ENCODE assay signal across 20 cellular contexts in the genomic region with DNA sequence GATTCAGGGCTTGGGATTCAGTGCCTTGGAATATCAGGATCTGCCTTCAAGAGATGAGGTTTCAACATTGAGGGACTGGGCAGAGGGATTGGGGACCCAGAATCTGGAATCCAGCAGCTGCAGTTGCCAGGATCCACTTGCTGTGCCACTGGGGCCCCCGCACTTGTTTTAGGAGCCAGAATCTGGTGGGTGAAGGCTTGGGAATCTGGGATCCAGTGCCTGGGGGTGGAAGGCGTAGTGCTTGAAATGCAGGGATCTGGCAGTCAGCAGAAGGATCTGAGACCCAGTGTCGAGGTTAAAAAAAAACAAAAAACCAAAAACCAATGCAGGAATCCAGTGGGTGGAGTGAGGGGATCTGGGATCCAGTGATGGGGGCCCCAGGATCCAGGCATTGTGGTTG. TPM values are rescaled to one million over a fixed set of nuclear protein-coding genes. Genes with fewer than 3 reads are reported as not detected.
A peak's percentile ranks its signal among the peaks of the same experiment; 100 is the strongest.
DNase-seq lines count a peak whose midpoint lies in the region; ATAC-seq and TF ChIP-seq lines count a peak whose summit lies in the region.
"Had no signal": no experiment of that assay in that cellular context is flagged by ENCODE, and none has a peak within 500 bp of the region (broad histone marks: within the 10 kb centered on the region; RNA-seq: fewer than 3 reads in every experiment).

No MANE protein-coding gene starts in this region.

- no peak overlapping the region for H3K4ac ChIP-seq in mesenchymal stem cell (ENCODE audit: low read depth in 1 of 2, low read length in 2 of 2)

- H4K20me1 ChIP-seq in osteoblast (ENCODE audit: insufficient read depth, low read length) = no peaks in the 10 kb centered on the region

- H3K27me3 ChIP-seq in osteoblast (ENCODE audit: insufficient read depth, low read length) = no peaks in the 10 kb centered on the region
- H3K27me3 ChIP-seq in foreskin keratinocyte = no peaks in the 10 kb centered on the region
- no peaks in the 10 kb centered on the region for H3K27me3 ChIP-seq in mesenchymal stem cell (ENCODE audit: control insufficient read depth in 1 of 2, insufficient read depth in 1 of 2, low read length in 2 of 2)

- H2AK5ac ChIP-seq in mesenchymal stem cell (ENCODE audit: low read length, severe bottlenecking) = no peak overlapping the region

- DNase-seq in endothelial cell (ENCODE audit: low spot score) = no peak
- peak; percentile 18 for DNase-seq in osteoblast (ENCODE audit: insufficient read length, low spot score, missing footprints)
- no peak for DNase-seq in foreskin keratinocyte
- DNase-seq in mesenchymal stem cell = no peak
- DNase-seq: C1 segment of cervical spinal cord, Calu3, COR-L47, DMS53, DMS79 treated with DMSO at 0.1 percent for 48 hours, GF-D8, GOT3, HCEC 1CT had no signal

- no peak overlapping the region for H3K18ac ChIP-seq in mesenchymal stem cell (ENCODE audit: low read depth in 1 of 2, low read length in 2 of 2)

- no peak overlapping the region for H3K4me2 ChIP-seq in osteoblast (ENCODE audit: insufficient read depth, low read length)
- H3K4me2 ChIP-seq in mesenchymal stem cell (ENCODE audit: low read length, poor library complexity, severe bottlenecking) = no peak overlapping the region

- no peak overlapping the region for H2BK120ac ChIP-seq in mesenchymal stem cell (ENCODE audit: low read depth, low read length)

- no peak overlapping the region for H2BK12ac ChIP-seq in mesenchymal stem cell (ENCODE audit: low read length in 2 of 2)

- H2BK15ac ChIP-seq in mesenchymal stem cell (ENCODE audit: low read depth, poor library complexity, severe bottlenecking) = no peak overlapping the region

- H3K4me1 Mint-ChIP-seq in activated T-helper 17 cell treated with anti-CD3 and anti-CD28 coated beads, Interleukin-2, amount 50 U/mL, for 72 hours = no peaks in the 10 kb centered on the region
- no peaks in the 10 kb centered on the region for H3K4me1 Mint-ChIP-seq in endothelial cell (ENCODE audit: unreplicated experiment)
- H3K4me1 Mint-ChIP-seq: CD4-positive, alpha-beta memory T cell had no signal

- 95% methylated on average over 3 of the region's 3 CpGs for WGBS in mesenchymal stem cell

- peak overlapping the region; percentile 25 for H3K27ac Mint-ChIP-seq in activated T-helper 17 cell treated with anti-CD3 and anti-CD28 coated beads, Interleukin-2, amount 50 U/mL, for 72 hours
- no peak overlapping the region for H3K27ac Mint-ChIP-seq in endothelial cell (ENCODE audit: unreplicated experiment)

- ATAC-seq in activated T-helper 17 cell treated with anti-CD3 and anti-CD28 coated beads, Interleukin-2, amount 50 U/mL, for 72 hours (replicated peaks) = no peak
- ATAC-seq in foreskin keratinocyte (no peak), GM18861 (IDR thresholded peaks at IDR 0.05; ENCODE audit: unreplicated experiment) (no peak)

- no peak overlapping the region for H4K8ac ChIP-seq in mesenchymal stem cell (ENCODE audit: low read length)

- H2AFZ ChIP-seq in osteoblast (ENCODE audit: low read length) = no peak overlapping the region
- no peak overlapping the region for H2AFZ ChIP-seq in mesenchymal stem cell (ENCODE audit: low read depth, low read length)

- H3K36me3 Mint-ChIP-seq in activated T-helper 17 cell treated with anti-CD3 and anti-CD28 coated beads, Interleukin-2, amount 50 U/mL, for 72 hours (ENCODE audit: low read depth) = no peaks in the 10 kb centered on the region
- no peaks in the 10 kb centered on the region for H3K36me3 Mint-ChIP-seq in endothelial cell (ENCODE audit: low read depth, unreplicated experiment)

- H4K91ac ChIP-seq in mesenchymal stem cell (ENCODE audit: low read length) = no peak overlapping the region

- no peak for TF ChIP-seq CTCF in endothelial cell (IDR thresholded peaks at IDR 0.05; ENCODE audit: unreplicated experiment)
- TF ChIP-seq CTCF in osteoblast (IDR thresholded peaks at IDR 0.05; ENCODE audit: extremely low read depth, low read depth, low read length) = no peak
- no peak for TF ChIP-seq CTCF in foreskin keratinocyte (conservative IDR thresholded peaks at IDR 0.05)

- H3K4me3 ChIP-seq in osteoblast (ENCODE audit: insufficient read depth, low read length) (no peak overlapping the region), mesenchymal stem cell (ENCODE audit: insufficient read depth in 1 of 2, low read depth in 1 of 2, low read length in 2 of 2) (no peak overlapping the region)

- no peak overlapping the region for H3K23ac ChIP-seq in mesenchymal stem cell (ENCODE audit: low read length in 2 of 2)

- H3K79me2 ChIP-seq in osteoblast (ENCODE audit: insufficient read depth, low read length) = no peaks in the 10 kb centered on the region

- H3K4me3 Mint-ChIP-seq in activated T-helper 17 cell treated with anti-CD3 and anti-CD28 coated beads, Interleukin-2, amount 50 U/mL, for 72 hours = no peak overlapping the region
- peak overlapping the region; percentile 8 for H3K4me3 Mint-ChIP-seq in endothelial cell (ENCODE audit: unreplicated experiment)
- H3K4me3 Mint-ChIP-seq: CD4-positive, alpha-beta memory T cell had no signal

- H3K27ac ChIP-seq in osteoblast (ENCODE audit: low read depth, low read length) = no peak overlapping the region
- no peak overlapping the region for H3K27ac ChIP-seq in foreskin keratinocyte
- no peak overlapping the region for H3K27ac ChIP-seq in mesenchymal stem cell (ENCODE audit: low read length, poor library complexity, severe bottlenecking)

- H3K9me3 ChIP-seq in osteoblast (ENCODE audit: low read depth, low read length) (no peaks in the 10 kb centered on the region), mesenchymal stem cell (ENCODE audit: control insufficient read depth, low read length) (peaks cover 5% of the 10 kb centered on the region)

- no peaks in the 10 kb centered on the region for H3K27me3 Mint-ChIP-seq in activated T-helper 17 cell treated with anti-CD3 and anti-CD28 coated beads, Interleukin-2, amount 50 U/mL, for 72 hours
- H3K27me3 Mint-ChIP-seq in endothelial cell (ENCODE audit: unreplicated experiment) = peaks cover 1% of the 10 kb centered on the region
- H3K27me3 Mint-ChIP-seq: CD4-positive, alpha-beta memory T cell had no signal

- no peak overlapping the region for H3K9ac ChIP-seq in mesenchymal stem cell (ENCODE audit: low read length)

- H3K79me1 ChIP-seq in mesenchymal stem cell (replicated peaks; ENCODE audit: low read length, poor library complexity, severe bottlenecking) = no peaks in the 10 kb centered on the region

- H3K14ac ChIP-seq in mesenchymal stem cell (ENCODE audit: low read length in 2 of 2) = no peak overlapping the region

- H2BK5ac ChIP-seq in mesenchymal stem cell (ENCODE audit: low read depth, low read length, poor library complexity, severe bottlenecking) = no peak overlapping the region

- H3K9me3 Mint-ChIP-seq in activated T-helper 17 cell treated with anti-CD3 and anti-CD28 coated beads, Interleukin-2, amount 50 U/mL, for 72 hours = no peaks in the 10 kb centered on the region
- H3K9me3 Mint-ChIP-seq in endothelial cell (ENCODE audit: unreplicated experiment) = no peaks in the 10 kb centered on the region
- H3K9me3 Mint-ChIP-seq: CD4-positive, alpha-beta memory T cell had no signal

- H3K36me3 ChIP-seq in osteoblast (ENCODE audit: insufficient read depth, low read length) (no peaks in the 10 kb centered on the region), mesenchymal stem cell (ENCODE audit: control insufficient read depth in 1 of 2, insufficient read depth in 2 of 2, low read depth in 1 of 2, low read length in 2 of 2) (peaks cover 0 to 25% of the 10 kb centered on the region in 2 experiments)

- H3K4me1 ChIP-seq in osteoblast (ENCODE audit: insufficient read depth, low read length) (no peaks in the 10 kb centered on the region), foreskin keratinocyte (no peaks in the 10 kb centered on the region), mesenchymal stem cell (ENCODE audit: control insufficient read depth, insufficient read depth, low read depth, low read length) (no peaks in the 10 kb centered on the region)

RNA-seq across cellular contexts. Expression of a gene that starts 7.3 kb away (rescaled TPM):
- total RNA-seq in activated T-helper 17 cell treated with anti-CD3 and anti-CD28 coated beads, Interleukin-2, amount 50 U/mL, for 72 hours = not detected
- total RNA-seq in endothelial cell (ENCODE audit: unreplicated experiment) (0.23 TPM), osteoblast (not detected in 2 replicates), foreskin keratinocyte (0.14 and 0.20 TPM in 2 replicates)
- polyA plus RNA-seq in foreskin keratinocyte = 0.18 and 0.25 TPM in 2 replicates
- polyA plus RNA-seq in mesenchymal stem cell (2013, experiment 1 of 2) = 0.04 TPM
- 0.11 TPM for polyA plus RNA-seq in mesenchymal stem cell (2013, experiment 2 of 2)
- total RNA-seq: CD4-positive, alpha-beta memory T cell; Daoy had no signal
- polyA plus RNA-seq: CD4-positive, alpha-beta memory T cell had no signal

RNA-seq across cellular contexts. Expression of a gene that starts 16.3 kb away (rescaled TPM):
- 100 to 1,000 TPM; 214 to 354 TPM for total RNA-seq in activated T-helper 17 cell treated with anti-CD3 and anti-CD28 coated beads, Interleukin-2, amount 50 U/mL, for 72 hours
- 290 TPM for total RNA-seq in endothelial cell (ENCODE audit: unreplicated experiment)
- total RNA-seq in osteoblast = 89.9 and 90.5 TPM in 2 replicates
- 195 and 242 TPM in 2 replicates for total RNA-seq in foreskin keratinocyte
- polyA plus RNA-seq in foreskin keratinocyte = 93.2 and 131 TPM in 2 replicates
- 172 TPM for polyA plus RNA-seq in mesenchymal stem cell (2013, experiment 1 of 2)
- 175 TPM for polyA plus RNA-seq in mesenchymal stem cell (2013, experiment 2 of 2)

RNA-seq across cellular contexts. Expression of a gene that starts 18.7 kb away (rescaled TPM):
- total RNA-seq in activated T-helper 17 cell treated with anti-CD3 and anti-CD28 coated beads, Interleukin-2, amount 50 U/mL, for 72 hours = 1 to 10 TPM; 7.8 to 7.9 TPM
- total RNA-seq in endothelial cell (ENCODE audit: unreplicated experiment) = 20.7 TPM
- 22.8 and 23.6 TPM in 2 replicates for total RNA-seq in osteoblast
- total RNA-seq in foreskin keratinocyte = 20.2 and 24.2 TPM in 2 replicates
- polyA plus RNA-seq in foreskin keratinocyte = 19.0 and 22.1 TPM in 2 replicates
- polyA plus RNA-seq in mesenchymal stem cell (2013, experiment 1 of 2) = 60.2 TPM
- polyA plus RNA-seq in mesenchymal stem cell (2013, experiment 2 of 2) = 59.0 TPM

RNA-seq across cellular contexts. Expression of a gene that starts 23.2 kb away (rescaled TPM):
- 1 to 10 TPM in 1 of 2 donors, not detected in 1; 2.2 TPM for total RNA-seq in activated T-helper 17 cell treated with anti-CD3 and anti-CD28 coated beads, Interleukin-2, amount 50 U/mL, for 72 hours
- total RNA-seq in endothelial cell (ENCODE audit: unreplicated experiment) = 0.44 TPM
- total RNA-seq in osteoblast = not detected in 2 replicates
- 14.9 and 15.3 TPM in 2 replicates for total RNA-seq in foreskin keratinocyte
- 16.8 and 17.1 TPM in 2 replicates for polyA plus RNA-seq in foreskin keratinocyte
- not detected for polyA plus RNA-seq in mesenchymal stem cell (2013, experiment 1 of 2)
- not detected for polyA plus RNA-seq in mesenchymal stem cell (2013, experiment 2 of 2)
- total RNA-seq: A172, A673, Daoy, G401 had no signal
- polyA plus RNA-seq: BJ had no signal

RNA-seq across cellular contexts. Expression of a gene that starts 40.7 kb away (rescaled TPM):
- 10 to 100 TPM; 64.3 to 73.2 TPM for total RNA-seq in activated T-helper 17 cell treated with anti-CD3 and anti-CD28 coated beads, Interleukin-2, amount 50 U/mL, for 72 hours
- total RNA-seq in endothelial cell (ENCODE audit: unreplicated experiment) = 1.5 TPM
- total RNA-seq in osteoblast = not detected in 2 replicates
- total RNA-seq in foreskin keratinocyte = 0.07 and 0.10 TPM in 2 replicates
- 0.13 and 0.20 TPM in 2 replicates for polyA plus RNA-seq in foreskin keratinocyte
- polyA plus RNA-seq in mesenchymal stem cell (2013, experiment 1 of 2) = 0.03 TPM
- polyA plus RNA-seq in mesenchymal stem cell (2013, experiment 2 of 2) = 0.04 TPM
- total RNA-seq: A172, Calu3, Daoy, G401 had no signal
